ENCODE assay signal across 12 cellular contexts in genomic region chr1:62433861-62434611, GRCh38. TPM values are rescaled to one million over a fixed set of nuclear protein-coding genes. Genes with fewer than 3 reads are reported as not detected.
DNase-seq lines count a peak whose midpoint lies in the region; ATAC-seq and TF ChIP-seq lines count a peak whose summit lies in the region.
"Had no signal": no experiment of that assay in that cellular context is flagged by ENCODE, and none has a peak within 500 bp of the region (broad histone marks: within the 10 kb centered on the region; RNA-seq: fewer than 3 reads in every experiment).

No MANE protein-coding gene starts in this region.

- no peak overlapping the region for H2AFZ ChIP-seq in SK-N-SH (ENCODE audit: low read depth)

- no peaks in the 10 kb centered on the region for H3K36me3 ChIP-seq in SK-N-SH (replicated peaks in 1 of 2; ENCODE audit: control insufficient read depth in 1 of 2, insufficient read depth in 2 of 2, low read length in 1 of 2)

- in situ Hi-C loops in KBM-7 (cut with MboI; ENCODE audit: low pct_unique_long_range_greater_than_20kb, low sequenced_read_pairs) = no loop called here

- H3K4me1 Mint-ChIP-seq in activated naive CD8-positive, alpha-beta T cell treated with anti-CD3 and anti-CD28 coated beads, Interleukin-2, amount 50 U/mL, for 24 hours = peaks cover 26% of the 10 kb centered on the region
- H3K4me1 Mint-ChIP-seq in nephron progenitor cell = peaks cover 25% of the 10 kb centered on the region

- no peaks in the 10 kb centered on the region for H3K27me3 ChIP-seq in SK-N-SH (ENCODE audit: insufficient read depth)

- H3K27ac ChIP-seq in SK-N-SH (ENCODE audit: low read depth in 2 of 2, low read length in 1 of 2) = no peak overlapping the region

- H3K4me2 ChIP-seq in SK-N-SH = no peak overlapping the region

- POLR2A ChIA-PET in SK-N-SH (lab: Yijun Ruan, JAX) = no interaction called here

- WGBS in SK-N-SH (ENCODE audit: low lambda C conversion rate) = 94% methylated on average over 10 of the region's 10 CpGs

- no peaks in the 10 kb centered on the region for H3K9me3 ChIP-seq in SK-N-SH

- no peak overlapping the region for H3K4me3 ChIP-seq in SK-N-SH (ENCODE audit: low read depth in 2 of 2, low read length in 1 of 2)

- CTCF ChIA-PET in SK-N-SH (lab: Yijun Ruan, JAX) = no interaction called here

- peaks cover 9% of the 10 kb centered on the region; the same call in 1 of the 2 replicates for H4K20me1 ChIP-seq in SK-N-SH (ENCODE audit: insufficient read depth)

- peaks cover 3% of the 10 kb centered on the region for H3K9me3 Mint-ChIP-seq in activated naive CD8-positive, alpha-beta T cell treated with anti-CD3 and anti-CD28 coated beads, Interleukin-2, amount 50 U/mL, for 24 hours
- peaks cover 4% of the 10 kb centered on the region for H3K9me3 Mint-ChIP-seq in nephron progenitor cell
- H3K9me3 Mint-ChIP-seq: activated T-helper 2 cell treated with anti-CD3 and anti-CD28 coated beads, Interferon-gamma antibody, Interleukin-2, Interleukin-4, amounts not matched to agents 10 μg/mL and 5 μg/mL and 100 μg/mL, durations not matched to agents 14 hours and 24 hours and 36 hours had no signal

- peak; percentile 49 for TF ChIP-seq RAD21 in SK-N-SH (IDR thresholded peaks at IDR 0.05; ENCODE audit: low read length)

- TF ChIP-seq CTCF in SK-N-SH (IDR thresholded peaks at IDR 0.05) = peak; percentile 20; the same call in 1 of the 2 replicates
- TF ChIP-seq CTCF in nephron progenitor cell (IDR thresholded peaks at IDR 0.05) = no peak

- no peaks in the 10 kb centered on the region for H3K9me2 ChIP-seq in SK-N-SH

- H3K4me3 Mint-ChIP-seq in activated naive CD8-positive, alpha-beta T cell treated with anti-CD3 and anti-CD28 coated beads, Interleukin-2, amount 50 U/mL, for 24 hours = peak overlapping the region; percentile 17
- H3K4me3 Mint-ChIP-seq in nephron progenitor cell = peak overlapping the region; percentile 9

- ATAC-seq in SK-N-SH treated with all-trans-retinoic acid at 6 μM for 48 hours = no peak
- no peak for ATAC-seq in activated naive CD8-positive, alpha-beta T cell treated with anti-CD3 and anti-CD28 coated beads, Interleukin-2, amount 50 U/mL, for 24 hours

- peaks cover 0 to 13% of the 10 kb centered on the region in 2 experiments; a peak in 3 of 4 replicates for H3K4me1 ChIP-seq in SK-N-SH (ENCODE audit: control insufficient read depth in 1 of 2, insufficient read depth in 2 of 2, low read depth in 1 of 2, low read length in 1 of 2)

- no peaks in the 10 kb centered on the region for H3K27me3 Mint-ChIP-seq in activated naive CD8-positive, alpha-beta T cell treated with anti-CD3 and anti-CD28 coated beads, Interleukin-2, amount 50 U/mL, for 24 hours
- peaks cover 10% of the 10 kb centered on the region for H3K27me3 Mint-ChIP-seq in nephron progenitor cell (ENCODE audit: low read depth, poor library complexity)

- H3F3A ChIP-seq in SK-N-SH (replicated peaks; ENCODE audit: insufficient read depth) = peaks cover 14% of the 10 kb centered on the region

- H3K36me3 Mint-ChIP-seq in activated naive CD8-positive, alpha-beta T cell treated with anti-CD3 and anti-CD28 coated beads, Interleukin-2, amount 50 U/mL, for 24 hours (ENCODE audit: low read depth) = peaks cover 13% of the 10 kb centered on the region
- H3K36me3 Mint-ChIP-seq in nephron progenitor cell (ENCODE audit: low read depth) = peaks cover 6% of the 10 kb centered on the region

- peak overlapping the region; percentile 54 for H3K27ac Mint-ChIP-seq in activated naive CD8-positive, alpha-beta T cell treated with anti-CD3 and anti-CD28 coated beads, Interleukin-2, amount 50 U/mL, for 24 hours
- H3K27ac Mint-ChIP-seq in nephron progenitor cell = no peak overlapping the region
- H3K27ac Mint-ChIP-seq: activated T-helper 2 cell treated with anti-CD3 and anti-CD28 coated beads, Interferon-gamma antibody, Interleukin-2, Interleukin-4, amounts not matched to agents 10 μg/mL and 5 μg/mL and 100 μg/mL, durations not matched to agents 14 hours and 24 hours and 36 hours had no signal

- no peak for DNase-seq in SK-N-SH
- peak; percentile 23 for DNase-seq in KBM-7
- no peak for DNase-seq in activated naive CD8-positive, alpha-beta T cell treated with anti-CD3 and anti-CD28 coated beads, Interleukin-2, amount 50 U/mL, for 24 hours
- no peak for DNase-seq in nephron progenitor cell
- DNase-seq in NCI-H1417 (lab: John Stamatoyannopoulos, UW) = no peak
- DNase-seq in NCI-H748 treated with DMSO at 0.1 percent for 48 hours (lab: John Stamatoyannopoulos, UW) = no peak
- DNase-seq in ureter (ENCODE audit: low spot score) = no peak
- DNase-seq: hippocampal formation; NCI-H2029; stimulated activated naive CD4-positive, alpha-beta T cell treated with Interleukin-2 at 50 U/mL for 16 hours had no signal

- no peak overlapping the region for H3K9ac ChIP-seq in SK-N-SH

- peaks cover 22% of the 10 kb centered on the region for H3K79me2 ChIP-seq in SK-N-SH (ENCODE audit: insufficient read depth)

- TF ChIP-seq EP300 in SK-N-SH (IDR thresholded peaks at IDR 0.05; ENCODE audit: borderline replicate concordance in 1 of 2, low read depth in 1 of 2, low read length in 1 of 2) = no peak

TF ChIP-seq in SK-N-SH, 30 proteins besides CTCF, POLR2A, EP300 and RAD21:
- TF ChIP-seq SIN3A (IDR thresholded peaks at IDR 0.05; ENCODE audit: borderline replicate concordance, low read depth, low read length) (no peak), TCF12 (IDR thresholded peaks at IDR 0.05) (no peak), SMC3 (IDR thresholded peaks at IDR 0.05; ENCODE audit: low read depth, low read length) (peak; percentile 11; the same call in 1 of the 2 replicates)

TF ChIP-seq in SK-N-SH treated with all-trans-retinoic acid at 6 μM for 48 hours, 23 proteins besides CTCF, POLR2A, EP300 and RAD21:
- no peak for TF ChIP-seq ZFP3 (CRISPR knock-in tag; IDR thresholded peaks at IDR 0.05)
- no peak for TF ChIP-seq OSR1 (CRISPR knock-in tag; IDR thresholded peaks at IDR 0.05)
- no peak for TF ChIP-seq CSRNP3 (CRISPR knock-in tag; IDR thresholded peaks at IDR 0.05)
- TF ChIP-seq BACH2 (CRISPR knock-in tag; IDR thresholded peaks at IDR 0.05; ENCODE audit: borderline replicate concordance) = no peak

RNA-seq across cellular contexts. Expression of gene USP1, which starts 2.8 kb away (rescaled TPM):
- polyA plus RNA-seq in SK-N-SH (2012; rRNA removed) = 3.9 and 4.3 TPM in 2 replicates
- 6.5 and 8.3 TPM in 2 replicates for polyA plus RNA-seq in SK-N-SH (2012; cell fraction: cytosol; rRNA removed)
- 3.0 and 3.3 TPM in 2 replicates for polyA plus RNA-seq in SK-N-SH (2012; cell fraction: nucleus; rRNA removed)
- total RNA-seq in ureter = 23.8 TPM
